12 cellular contexts compared by ENCODE assay signal in genomic region chr3:69294014-69294771, GRCh38.
DNase-seq lines count a peak whose midpoint lies in the region; ATAC-seq and TF ChIP-seq lines count a peak whose summit lies in the region.
"Had no signal": no experiment of that assay in that cellular context is flagged by ENCODE, and none has a peak within 500 bp of the region (broad histone marks: within the 10 kb centered on the region; RNA-seq: fewer than 3 reads in every experiment).

No MANE protein-coding gene starts in this region.

- no peaks in the 10 kb centered on the region for H3K9me3 ChIP-seq in osteoblast (ENCODE audit: low read depth, low read length)
- H3K9me3 ChIP-seq: heart left ventricle had no signal

- H3K4me2 ChIP-seq in osteoblast (ENCODE audit: insufficient read depth, low read length), result peak overlapping the region; percentile 30

- peak; percentile 42 for DNase-seq in GM06990 (ENCODE audit: extremely low read depth, insufficient read length)
- DNase-seq in choroid plexus epithelial cell (ENCODE audit: low read depth), result peak; percentile 70
- DNase-seq in osteoblast (ENCODE audit: insufficient read length, low spot score, missing footprints), result peak; percentile 50
- DNase-seq in NCI-H748 (lab: John Stamatoyannopoulos, UW; ENCODE audit: unreplicated experiment), result no peak
- DNase-seq in cerebellum (ENCODE audit: low spot score), result no peak
- no peak for DNase-seq in D341Med (ENCODE audit: low spot score)
- DNase-seq: activated effector memory CD4-positive, alpha-beta T cell treated with anti-CD3 and anti-CD28 coated beads, Interleukin-2, amount 50 U/mL, for 16 hours; heart left ventricle; posterior cingulate gyrus; T-cell had no signal

- H4K20me1 ChIP-seq in osteoblast (ENCODE audit: insufficient read depth, low read length), result no peaks in the 10 kb centered on the region

- no peak overlapping the region for H3K27ac ChIP-seq in osteoblast (ENCODE audit: low read depth, low read length)

- no peak for TF ChIP-seq CTCF in GM06990 (IDR thresholded peaks at IDR 0.05; ENCODE audit: insufficient read depth, low read length, poor library complexity, severe bottlenecking)
- TF ChIP-seq CTCF in choroid plexus epithelial cell (conservative IDR thresholded peaks at IDR 0.05; ENCODE audit: low read depth, low read length), result no peak
- TF ChIP-seq CTCF in osteoblast (IDR thresholded peaks at IDR 0.05; ENCODE audit: extremely low read depth, low read depth, low read length), result no peak

- H3K4me1 ChIP-seq in osteoblast (ENCODE audit: insufficient read depth, low read length), result peaks cover 6% of the 10 kb centered on the region

- no peaks in the 10 kb centered on the region for H3K27me3 ChIP-seq in GM06990 (replicated peaks; ENCODE audit: control insufficient read depth, insufficient read depth, low read length)
- H3K27me3 ChIP-seq in osteoblast (ENCODE audit: insufficient read depth, low read length), result peaks cover 2% of the 10 kb centered on the region
- H3K27me3 ChIP-seq: heart left ventricle had no signal

- peak overlapping the region; percentile 26 for H2AFZ ChIP-seq in osteoblast (ENCODE audit: low read length)

- H3K4me3 ChIP-seq in GM06990 (replicated peaks; ENCODE audit: low read depth, low read length) (no peak overlapping the region), choroid plexus epithelial cell (ENCODE audit: low read depth, low read length) (no peak overlapping the region), osteoblast (ENCODE audit: insufficient read depth, low read length) (no peak overlapping the region)
- H3K4me3 ChIP-seq: heart left ventricle had no signal

- ATAC-seq in HG03159 (IDR thresholded peaks at IDR 0.05; ENCODE audit: unreplicated experiment), result peak; percentile 71
- ATAC-seq in GM18909 (IDR thresholded peaks at IDR 0.05; ENCODE audit: poor library complexity, unreplicated experiment), result no peak
- ATAC-seq: T-cell had no signal

- H3K36me3 ChIP-seq in GM06990 (ENCODE audit: control insufficient read depth, insufficient read depth, low read length) (no peaks in the 10 kb centered on the region), osteoblast (ENCODE audit: insufficient read depth, low read length) (no peaks in the 10 kb centered on the region)

- H3K79me2 ChIP-seq in osteoblast (ENCODE audit: insufficient read depth, low read length), result no peaks in the 10 kb centered on the region

Comparison
In these comparisons a context has a peak if more than half of its experiments do, and no peak if none do; other contexts are left out.
1. DNase-seq: peak in GM06990 (single experiment), choroid plexus epithelial cell (single experiment) and osteoblast (single experiment); none in NCI-H748 (single experiment), cerebellum (single experiment) and D341Med (single experiment).